ENCODE assay signal across 8 cellular contexts in the genomic region with DNA sequence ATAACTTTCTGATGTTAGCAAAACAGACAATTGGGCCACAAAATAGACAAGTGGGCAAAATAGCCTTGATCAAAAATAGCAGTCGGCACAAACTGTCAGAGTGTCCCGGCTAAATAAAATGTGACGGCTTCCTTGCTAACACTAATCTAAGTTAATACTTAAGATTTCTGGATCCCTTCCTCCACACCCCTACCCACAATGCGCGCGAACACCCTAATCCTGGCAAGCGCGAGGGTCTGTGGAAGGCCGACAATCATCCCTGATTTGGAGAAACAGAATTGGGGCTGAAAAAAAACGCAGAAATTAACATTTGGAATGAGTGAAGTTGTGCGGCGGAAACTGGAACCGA. TPM values are rescaled to one million over a fixed set of nuclear protein-coding genes. Genes with fewer than 3 reads are reported as not detected.
DNase-seq lines count a peak whose midpoint lies in the region; ATAC-seq and TF ChIP-seq lines count a peak whose summit lies in the region.

No MANE protein-coding gene starts in this region.

- TF ChIP-seq CTCF in CD14-positive monocyte (IDR thresholded peaks at IDR 0.05) (no peak), colonic mucosa (IDR thresholded peaks at IDR 0.05) (no peak)

- H3K27ac Mint-ChIP-seq in CD14-positive monocyte (peak overlapping the region; percentile 80 to 95 (median 89)), IgD-negative memory B cell (peak overlapping the region; percentile 82 to 97 (median 87))
- H3K27ac Mint-ChIP-seq in natural killer cell treated with Interleukin-12 subunit alpha and Interleukin-12 subunit beta and Interleukin-15 and Interleukin-18, amount 100 ng/mL, for 72 hours: peak overlapping the region; percentile 75 to 92

- H3K9me3 Mint-ChIP-seq in CD14-positive monocyte (no peaks in the 10 kb centered on the region), IgD-negative memory B cell (no peaks in the 10 kb centered on the region)
- H3K9me3 Mint-ChIP-seq in natural killer cell treated with Interleukin-12 subunit alpha and Interleukin-12 subunit beta and Interleukin-15 and Interleukin-18, amount 100 ng/mL, for 72 hours: no peaks in the 10 kb centered on the region

- peak overlapping the region; percentile 65 to 82 for H3K9ac ChIP-seq in colonic mucosa (ENCODE audit: low read depth in 2 of 2, low read length in 2 of 2)

- H3K4me1 Mint-ChIP-seq in CD14-positive monocyte: peaks cover 18% of the 10 kb centered on the region
- H3K4me1 Mint-ChIP-seq in IgD-negative memory B cell: peaks cover 17 to 27% (median 24%) of the 10 kb centered on the region in 3 donors
- peaks cover 26 to 30% of the 10 kb centered on the region in 2 donors for H3K4me1 Mint-ChIP-seq in natural killer cell treated with Interleukin-12 subunit alpha and Interleukin-12 subunit beta and Interleukin-15 and Interleukin-18, amount 100 ng/mL, for 72 hours (ENCODE audit: low read depth in 2 of 2)

- no peak for ATAC-seq in natural killer cell treated with Interleukin-12 subunit alpha and Interleukin-12 subunit beta and Interleukin-15 and Interleukin-18, amount 100 ng/mL, for 72 hours

- intact Hi-C loops in CD14-positive monocyte (cut with micrococcal nuclease) (loop anchor here in 1 of 2 donors (10.0 kb wide), 1 partner anchor 1383 kb away; a partner anchor contains a TSS), colonic mucosa (cut with DNase I) (loop anchor here (10.0 kb wide), 1 partner anchor 433 kb away; no protein-coding TSS in a partner anchor)

- H3K27me3 Mint-ChIP-seq in CD14-positive monocyte (ENCODE audit: low read depth in 3 of 3) (no peaks in the 10 kb centered on the region), IgD-negative memory B cell (no peaks in the 10 kb centered on the region)
- H3K27me3 Mint-ChIP-seq in natural killer cell treated with Interleukin-12 subunit alpha and Interleukin-12 subunit beta and Interleukin-15 and Interleukin-18, amount 100 ng/mL, for 72 hours: no peaks in the 10 kb centered on the region

- peak overlapping the region; percentile 65 for H3K27ac ChIP-seq in colonic mucosa

- no peaks in the 10 kb centered on the region for H3K4me1 ChIP-seq in colonic mucosa

- H3K36me3 ChIP-seq in colonic mucosa: no peaks in the 10 kb centered on the region

- peak overlapping the region; percentile 88 to 93 for H3K4me3 Mint-ChIP-seq in CD14-positive monocyte
- peak overlapping the region; percentile 84 to 98 (median 98) for H3K4me3 Mint-ChIP-seq in IgD-negative memory B cell
- peak overlapping the region; percentile 93 for H3K4me3 Mint-ChIP-seq in natural killer cell treated with Interleukin-12 subunit alpha and Interleukin-12 subunit beta and Interleukin-15 and Interleukin-18, amount 100 ng/mL, for 72 hours

- H3K36me3 Mint-ChIP-seq in CD14-positive monocyte: peaks cover 4 to 9% of the 10 kb centered on the region in 2 donors
- H3K36me3 Mint-ChIP-seq in IgD-negative memory B cell: peaks cover 3% of the 10 kb centered on the region
- H3K36me3 Mint-ChIP-seq in natural killer cell treated with Interleukin-12 subunit alpha and Interleukin-12 subunit beta and Interleukin-15 and Interleukin-18, amount 100 ng/mL, for 72 hours: peaks cover 22% of the 10 kb centered on the region

- H3K9me3 ChIP-seq in colonic mucosa: no peaks in the 10 kb centered on the region

- peak overlapping the region; percentile 61 for H3K4me3 ChIP-seq in colonic mucosa

- DNase-seq in CD14-positive monocyte (ENCODE audit: low spot score) (no peak), colonic mucosa (no peak), AG08395 (ENCODE audit: low spot score) (no peak), NCI-H1694 (lab: John Stamatoyannopoulos, UW) (no peak), NCI-H1417 (lab: John Stamatoyannopoulos, UW) (no peak), NCI-H2196 treated with DMSO at 0.1 percent for 48 hours (lab: John Stamatoyannopoulos, UW; ENCODE audit: unreplicated experiment) (no peak)
- no peak for DNase-seq in natural killer cell treated with Interleukin-12 subunit alpha and Interleukin-12 subunit beta and Interleukin-15 and Interleukin-18, amount 100 ng/mL, for 72 hours (ENCODE audit: low spot score)

- H3K27me3 ChIP-seq in colonic mucosa: no peaks in the 10 kb centered on the region

RNA-seq across cellular contexts. Expression of a gene that starts 0.5 kb away (rescaled TPM):
- under 1 TPM; 0.55 to 0.71 TPM for polyA plus RNA-seq in CD14-positive monocyte
- polyA plus RNA-seq in IgD-negative memory B cell: 9.5 TPM
- 1 to 10 TPM; 6.8 to 6.9 TPM for total RNA-seq in colonic mucosa
- total RNA-seq in natural killer cell treated with Interleukin-12 subunit alpha and Interleukin-12 subunit beta and Interleukin-15 and Interleukin-18, amount 100 ng/mL, for 72 hours: 10 to 100 TPM; 12.6 to 22.2 TPM

RNA-seq across cellular contexts. Expression of a gene that starts 0.7 kb away (rescaled TPM):
- 1 to 10 TPM; 1.2 to 2.2 TPM for polyA plus RNA-seq in CD14-positive monocyte
- polyA plus RNA-seq in IgD-negative memory B cell: 3.3 TPM
- 10 to 100 TPM; 14.6 to 16.8 TPM for total RNA-seq in colonic mucosa
- 1 to 10 TPM; 7.9 to 8.6 TPM for total RNA-seq in natural killer cell treated with Interleukin-12 subunit alpha and Interleukin-12 subunit beta and Interleukin-15 and Interleukin-18, amount 100 ng/mL, for 72 hours
